26 cellular contexts compared by ENCODE assay signal in the genomic region with DNA sequence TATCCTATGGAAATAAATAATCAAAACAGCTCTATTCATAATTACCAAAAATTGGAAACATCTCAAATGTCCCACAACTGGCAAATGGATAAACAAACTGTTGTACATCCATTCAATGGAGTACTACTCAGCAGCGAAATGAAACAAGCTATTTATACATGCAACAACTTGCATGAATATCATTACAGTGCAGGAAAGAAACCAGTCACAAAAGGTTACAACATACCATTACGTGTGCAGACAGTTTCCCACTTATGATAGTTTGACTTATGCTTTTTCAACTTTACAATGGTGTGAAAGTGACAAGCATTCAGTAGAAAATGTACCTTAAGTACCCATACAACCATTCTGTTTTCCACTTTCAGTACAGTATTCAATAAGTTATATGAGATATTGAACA.
"Had no signal": no experiment of that assay in that cellular context is flagged by ENCODE, and none has a peak within 500 bp of the region (broad histone marks: within the 10 kb centered on the region; RNA-seq: fewer than 3 reads in every experiment).

No MANE protein-coding gene starts in this region.

- H3K79me2 ChIP-seq: hepatocyte had no signal

- H3K4me1 ChIP-seq: gastroesophageal sphincter, heart left ventricle, left lung, prostate gland, spleen, tibial artery, upper lobe of left lung had no signal

- FAIRE-seq: endothelial cell of umbilical vein, urothelium cell line had no signal

- H3K4me3 ChIP-seq: coronary artery, gastroesophageal sphincter, heart left ventricle, hepatocyte, left lung, prostate gland, skin epidermis, spleen, testis, tibial artery, upper lobe of left lung had no signal

- H3K4me2 ChIP-seq: hepatocyte had no signal

- ATAC-seq: gastroesophageal sphincter; heart left ventricle; left cardiac atrium; left lung; naive thymus-derived CD8-positive, alpha-beta T cell; right cardiac atrium; stimulated activated memory B cell treated with anti-CD40 and anti-IgM and Interleukin-4, amounts not matched to agents 10 μg/mL and 1 μg/mL and 100 μg/mL, for 72 hours; stimulated activated naive CD8-positive, alpha-beta T cell treated with anti-CD3 and anti-CD28 coated beads, Interleukin-15, Interleukin-2, amounts not matched to agents 100 U/mL and 50 U/mL, for 24 hours had no signal

- H3K9me3 ChIP-seq: gastroesophageal sphincter, heart left ventricle, left lung, prostate gland, spleen, testis, tibial artery, upper lobe of left lung had no signal

- DNase-seq: dermis blood vessel endothelial cell; effector memory CD4-positive, alpha-beta T cell; foreskin fibroblast; heart left ventricle; left cardiac atrium; left lung; mesendoderm; naive thymus-derived CD8-positive, alpha-beta T cell; nephron progenitor cell; nucleus accumbens; right cardiac atrium; spleen; stimulated activated CD4-positive, alpha-beta T cell treated with anti-CD3 and anti-CD28 coated beads, Interleukin-4, amount 100 ng/mL, for 4 hours; stimulated activated naive CD8-positive, alpha-beta T cell treated with anti-CD3 and anti-CD28 coated beads, Interleukin-15, Interleukin-2, amounts not matched to agents 100 U/mL and 50 U/mL, for 24 hours; substantia nigra; testis; tibial artery; upper lobe of left lung had no signal

- H3K27me3 ChIP-seq: gastroesophageal sphincter, heart left ventricle, hepatocyte, left lung, spleen, testis, tibial artery, upper lobe of left lung had no signal

- H3K27ac ChIP-seq: coronary artery, gastroesophageal sphincter, heart left ventricle, hepatocyte, left lung, prostate gland, skin epidermis, spleen, testis, tibial artery, upper lobe of left lung had no signal

- H2AFZ ChIP-seq: hepatocyte had no signal

- H3K36me3 ChIP-seq: prostate gland had no signal
